Comparison of ENCODE assay signal across 36 cellular contexts in the genomic region with DNA sequence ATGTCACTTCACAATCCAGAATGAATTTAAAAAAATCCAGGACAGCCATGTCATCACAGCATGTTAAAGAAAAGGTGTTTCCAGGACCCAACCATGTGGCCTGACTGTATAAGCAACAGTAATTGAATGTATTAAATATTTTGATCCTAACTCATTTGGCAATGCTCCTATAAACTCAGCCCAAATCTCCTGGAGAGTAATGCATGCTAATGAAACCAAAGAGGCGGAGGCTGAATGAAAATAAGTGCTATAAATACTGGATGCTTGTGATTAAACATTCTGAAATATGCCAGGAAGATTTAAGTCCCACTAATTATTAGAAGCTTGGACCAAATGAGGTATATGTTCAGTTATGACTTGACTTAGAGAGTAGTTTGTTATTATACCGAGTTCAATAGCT.
"Had no signal": no experiment of that assay in that cellular context is flagged by ENCODE, and none has a peak within 500 bp of the region (broad histone marks: within the 10 kb centered on the region; RNA-seq: fewer than 3 reads in every experiment).

No MANE protein-coding gene starts in this region.

- H3K36me3 Mint-ChIP-seq: activated CD4-positive, alpha-beta memory T cell treated with anti-CD3 and anti-CD28 coated beads for 36 hours; activated CD8-positive, alpha-beta memory T cell treated with anti-CD3 and anti-CD28 coated beads, Interleukin-2, amount 10 ng/mL, durations not matched to agents 7 days and 5 days; activated naive CD4-positive, alpha-beta T cell treated with anti-CD3 and anti-CD28 coated beads, Interleukin-2, amount 50 U/mL, for 24 hours; activated naive CD8-positive, alpha-beta T cell treated with anti-CD3 and anti-CD28 coated beads for 36 hours; brain had no signal

- H3K4me1 ChIP-seq: adrenal gland, breast epithelium, colonic mucosa, esophagus squamous epithelium, gastroesophageal sphincter, heart right ventricle had no signal

- H3K27me3 Mint-ChIP-seq: activated CD4-positive, alpha-beta memory T cell treated with anti-CD3 and anti-CD28 coated beads for 36 hours; activated CD4-positive, alpha-beta T cell treated with anti-CD3 and anti-CD28 coated beads for 36 hours; activated CD4-positive, alpha-beta T cell treated with anti-CD3 and anti-CD28 coated beads, Interleukin-2, amount 10 ng/mL, durations not matched to agents 24 days and 14 days; activated CD8-positive, alpha-beta memory T cell treated with anti-CD3 and anti-CD28 coated beads, Interleukin-2, amount 10 ng/mL, durations not matched to agents 7 days and 5 days; activated naive CD4-positive, alpha-beta T cell treated with anti-CD3 and anti-CD28 coated beads, Interleukin-2, amount 50 U/mL, for 24 hours; activated naive CD8-positive, alpha-beta T cell treated with anti-CD3 and anti-CD28 coated beads for 36 hours; activated naive CD8-positive, alpha-beta T cell treated with anti-CD3 and anti-CD28 coated beads, Interleukin-2, amount 50 U/mL, for 24 hours; T-helper 17 cell had no signal

- H3K27ac ChIP-seq: adrenal gland, breast epithelium, cardiac muscle cell, colonic mucosa, epithelial cell of prostate, esophagus squamous epithelium, gastroesophageal sphincter, heart right ventricle had no signal

- H3K36me3 ChIP-seq: adrenal gland, breast epithelium, cardiac muscle cell, colonic mucosa, esophagus squamous epithelium, gastroesophageal sphincter, heart right ventricle had no signal

- H3K4me1 Mint-ChIP-seq: activated CD4-positive, alpha-beta T cell treated with anti-CD3 and anti-CD28 coated beads for 36 hours; activated CD4-positive, alpha-beta T cell treated with anti-CD3 and anti-CD28 coated beads, Interleukin-2, amount 10 ng/mL, durations not matched to agents 24 days and 14 days; activated CD8-positive, alpha-beta memory T cell treated with anti-CD3 and anti-CD28 coated beads, Interleukin-2, amount 10 ng/mL, durations not matched to agents 7 days and 5 days; activated naive CD4-positive, alpha-beta T cell treated with anti-CD3 and anti-CD28 coated beads, Interleukin-2, amount 50 U/mL, for 24 hours; activated naive CD8-positive, alpha-beta T cell treated with anti-CD3 and anti-CD28 coated beads for 36 hours; activated naive CD8-positive, alpha-beta T cell treated with anti-CD3 and anti-CD28 coated beads, Interleukin-2, amount 50 U/mL, for 24 hours; brain; T-helper 17 cell had no signal

- H3K27ac Mint-ChIP-seq: activated CD4-positive, alpha-beta memory T cell treated with anti-CD3 and anti-CD28 coated beads for 36 hours; activated CD4-positive, alpha-beta T cell treated with anti-CD3 and anti-CD28 coated beads for 36 hours; activated CD4-positive, alpha-beta T cell treated with anti-CD3 and anti-CD28 coated beads, Interleukin-2, amount 10 ng/mL, durations not matched to agents 24 days and 14 days; activated CD8-positive, alpha-beta memory T cell treated with anti-CD3 and anti-CD28 coated beads, Interleukin-2, amount 10 ng/mL, durations not matched to agents 7 days and 5 days; activated CD8-positive, alpha-beta T cell treated with anti-CD3 and anti-CD28 coated beads, Interleukin-2, amount 10 ng/mL, durations not matched to agents 7 days and 5 days; activated naive CD4-positive, alpha-beta T cell treated with anti-CD3 and anti-CD28 coated beads for 36 hours; activated naive CD4-positive, alpha-beta T cell treated with anti-CD3 and anti-CD28 coated beads, Interleukin-2, amount 50 U/mL, for 24 hours; activated naive CD8-positive, alpha-beta T cell treated with anti-CD3 and anti-CD28 coated beads for 36 hours; activated naive CD8-positive, alpha-beta T cell treated with anti-CD3 and anti-CD28 coated beads, Interleukin-2, amount 50 U/mL, for 24 hours; activated T-helper 1 cell treated with anti-CD3 and anti-CD28 coated beads, Interleukin-12 subunit alpha, Interleukin-12 subunit beta, Interleukin-2, Interleukin-4 antibody, amounts not matched to agents 30 ng/mL and 10 ng/mL and 1 ng/mL, durations not matched to agents 14 hours and 24 hours and 36 hours; activated T-helper 2 cell treated with anti-CD3 and anti-CD28 coated beads, Interferon-gamma antibody, Interleukin-2, Interleukin-4, amounts not matched to agents 10 μg/mL and 5 μg/mL and 100 μg/mL, durations not matched to agents 14 hours and 24 hours and 36 hours; brain; T-helper 17 cell; T-helper 2 cell treated with Interferon-gamma antibody and Interleukin-4, amounts not matched to agents 5 μg/mL and 100 μg/mL, for 36 hours had no signal

- H3K4me3 Mint-ChIP-seq: activated CD4-positive, alpha-beta memory T cell treated with anti-CD3 and anti-CD28 coated beads for 36 hours; activated CD4-positive, alpha-beta T cell treated with anti-CD3 and anti-CD28 coated beads for 36 hours; activated CD4-positive, alpha-beta T cell treated with anti-CD3 and anti-CD28 coated beads, Interleukin-2, amount 10 ng/mL, durations not matched to agents 24 days and 14 days; activated CD8-positive, alpha-beta memory T cell treated with anti-CD3 and anti-CD28 coated beads, Interleukin-2, amount 10 ng/mL, durations not matched to agents 7 days and 5 days; activated CD8-positive, alpha-beta T cell treated with anti-CD3 and anti-CD28 coated beads, Interleukin-2, amount 10 ng/mL, durations not matched to agents 7 days and 5 days; activated naive CD4-positive, alpha-beta T cell treated with anti-CD3 and anti-CD28 coated beads for 36 hours; activated naive CD4-positive, alpha-beta T cell treated with anti-CD3 and anti-CD28 coated beads, Interleukin-2, amount 50 U/mL, for 24 hours; activated naive CD8-positive, alpha-beta T cell treated with anti-CD3 and anti-CD28 coated beads for 36 hours; activated naive CD8-positive, alpha-beta T cell treated with anti-CD3 and anti-CD28 coated beads, Interleukin-2, amount 50 U/mL, for 24 hours; activated T-helper 1 cell treated with anti-CD3 and anti-CD28 coated beads, Interleukin-12 subunit alpha, Interleukin-12 subunit beta, Interleukin-2, Interleukin-4 antibody, amounts not matched to agents 30 ng/mL and 10 ng/mL and 1 ng/mL, durations not matched to agents 14 hours and 24 hours and 36 hours; brain; T-helper 17 cell; T-helper 2 cell treated with Interferon-gamma antibody and Interleukin-4, amounts not matched to agents 5 μg/mL and 100 μg/mL, for 36 hours had no signal

- DNase-seq: activated CD4-positive, alpha-beta memory T cell treated with anti-CD3 and anti-CD28 coated beads for 36 hours; activated CD4-positive, alpha-beta T cell treated with anti-CD3 and anti-CD28 coated beads for 36 hours; activated CD4-positive, alpha-beta T cell treated with anti-CD3 and anti-CD28 coated beads, Interleukin-2, amount 10 ng/mL, durations not matched to agents 24 days and 14 days; activated CD4-positive, CD25-positive, alpha-beta regulatory T cell; activated CD4-positive, CD25-positive, alpha-beta regulatory T cell treated with anti-CD3 and anti-CD28 coated beads, Interleukin-2, amount 50 U/mL, for 72 hours; activated CD8-positive, alpha-beta memory T cell treated with anti-CD3 and anti-CD28 coated beads, Interleukin-2, amount 10 ng/mL, durations not matched to agents 7 days and 5 days; activated CD8-positive, alpha-beta memory T cell treated with anti-CD3 and anti-CD28 coated beads, Interleukin-2, amount 50 U/mL, for 4 hours; activated CD8-positive, alpha-beta T cell treated with anti-CD3 and anti-CD28 coated beads, Interleukin-2, amount 10 ng/mL, durations not matched to agents 7 days and 5 days; activated effector memory CD4-positive, alpha-beta T cell treated with anti-CD3 and anti-CD28 coated beads, Interleukin-2, amount 50 U/mL, for 16 hours; activated naive CD4-positive, alpha-beta T cell treated with anti-CD3 and anti-CD28 coated beads for 36 hours; activated naive CD8-positive, alpha-beta T cell treated with anti-CD3 and anti-CD28 coated beads for 36 hours; activated naive CD8-positive, alpha-beta T cell treated with anti-CD3 and anti-CD28 coated beads, Interleukin-2, amount 50 U/mL, for 24 hours; activated T-cell treated with anti-CD3 and anti-CD28 coated beads, Interleukin-2, amount 50 U/mL, for 1 hour; activated T-cell treated with anti-CD3 and anti-CD28 coated beads, Interleukin-2, amount 50 U/mL, for 48 hours; adrenal gland; amygdala; aorta; central memory CD4-positive, alpha-beta T cell; cerebellar nuclear complex; colonic mucosa; effector CD8-positive, alpha-beta T cell; esophagus squamous epithelium; foreskin melanocyte; heart right ventricle; T-helper 1 cell; T-helper 17 cell; T1000 had no signal

- ATAC-seq: activated CD4-positive, alpha-beta T cell treated with anti-CD3 and anti-CD28 coated beads for 36 hours; activated CD8-positive, alpha-beta memory T cell treated with anti-CD3 and anti-CD28 coated beads, Interleukin-2, amount 10 ng/mL, durations not matched to agents 7 days and 5 days; activated CD8-positive, alpha-beta T cell treated with anti-CD3 and anti-CD28 coated beads, Interleukin-2, amount 10 ng/mL, durations not matched to agents 7 days and 5 days; activated naive CD8-positive, alpha-beta T cell treated with anti-CD3 and anti-CD28 coated beads, Interleukin-2, amount 50 U/mL, for 24 hours; gastroesophageal sphincter; heart right ventricle; T-helper 17 cell had no signal

- H3K9me3 ChIP-seq: adrenal gland, breast epithelium, colonic mucosa, esophagus squamous epithelium had no signal

- H3K27me3 ChIP-seq: adrenal gland, breast epithelium, cardiac muscle cell, colonic mucosa, esophagus squamous epithelium, gastroesophageal sphincter, heart right ventricle had no signal

- H3K9me3 Mint-ChIP-seq: activated CD4-positive, alpha-beta T cell treated with anti-CD3 and anti-CD28 coated beads, Interleukin-2, amount 10 ng/mL, durations not matched to agents 24 days and 14 days; activated T-helper 1 cell treated with anti-CD3 and anti-CD28 coated beads, Interleukin-12 subunit alpha, Interleukin-12 subunit beta, Interleukin-2, Interleukin-4 antibody, amounts not matched to agents 30 ng/mL and 10 ng/mL and 1 ng/mL, durations not matched to agents 14 hours and 24 hours and 36 hours had no signal

- H3K4me3 ChIP-seq: adrenal gland, breast epithelium, cardiac muscle cell, colonic mucosa, esophagus squamous epithelium, gastroesophageal sphincter, heart right ventricle had no signal
